28 cellular contexts compared by ENCODE assay signal in genomic region chr7:126462405-126462804, GRCh38.
"Had no signal": no experiment of that assay in that cellular context is flagged by ENCODE, and none has a peak within 500 bp of the region (broad histone marks: within the 10 kb centered on the region; RNA-seq: fewer than 3 reads in every experiment).

No MANE protein-coding gene starts in this region.

- H3K9me3 Mint-ChIP-seq: endodermal cell had no signal

- H3K27me3 ChIP-seq: colonic mucosa, dorsolateral prefrontal cortex, esophagus muscularis mucosa, esophagus squamous epithelium, foreskin keratinocyte, gastrocnemius medialis, gastroesophageal sphincter, heart left ventricle, heart right ventricle had no signal

- H3K27me3 Mint-ChIP-seq: dendritic cell treated with granulocyte-macrophage colony-stimulating factor and Interleukin-4, amounts not matched to agents 40 ng/mL and 50 ng/mL, for 4 days; effector memory CD8-positive, alpha-beta T cell had no signal

- H3K36me3 ChIP-seq: colonic mucosa, esophagus muscularis mucosa, esophagus squamous epithelium, gastrocnemius medialis, gastroesophageal sphincter, heart left ventricle, heart right ventricle had no signal

- H3K4me3 ChIP-seq: colonic mucosa, coronary artery, dorsolateral prefrontal cortex, esophagus muscularis mucosa, esophagus squamous epithelium, gastrocnemius medialis, gastroesophageal sphincter, heart left ventricle, heart right ventricle had no signal

- H3K27ac Mint-ChIP-seq: dendritic cell treated with granulocyte-macrophage colony-stimulating factor and Interleukin-4, amounts not matched to agents 40 ng/mL and 50 ng/mL, for 4 days; effector memory CD8-positive, alpha-beta T cell; endodermal cell had no signal

- ATAC-seq: effector memory CD8-positive, alpha-beta T cell; esophagus mucosa; foreskin keratinocyte; gastrocnemius medialis; gastroesophageal sphincter; heart left ventricle; heart right ventricle had no signal

- H3K9me3 ChIP-seq: colonic mucosa, esophagus muscularis mucosa, esophagus squamous epithelium, gastrocnemius medialis, gastroesophageal sphincter, heart right ventricle had no signal

- FAIRE-seq: colon, endometrium, endothelial cell of umbilical vein, frontal cortex had no signal

- DNase-seq: colonic mucosa; cortex of kidney; dermis blood vessel endothelial cell; dorsolateral prefrontal cortex; effector CD4-positive, alpha-beta T cell; effector CD8-positive, alpha-beta T cell; effector memory CD4-positive, alpha-beta T cell; effector memory CD8-positive, alpha-beta T cell; endodermal cell; erythroblast; esophagus squamous epithelium; foreskin fibroblast; foreskin keratinocyte; gastrocnemius medialis; glutamatergic neuron; head of caudate nucleus; heart left ventricle; heart right ventricle had no signal

- H3K27ac ChIP-seq: colonic mucosa, coronary artery, dorsolateral prefrontal cortex, epithelial cell of prostate, esophagus muscularis mucosa, esophagus squamous epithelium, foreskin keratinocyte, gastrocnemius medialis, gastroesophageal sphincter, heart left ventricle, heart right ventricle had no signal

- H3K4me1 ChIP-seq: colonic mucosa, esophagus muscularis mucosa, esophagus squamous epithelium, foreskin keratinocyte, gastrocnemius medialis, gastroesophageal sphincter, heart left ventricle, heart right ventricle had no signal

- H3K4me3 Mint-ChIP-seq: dendritic cell treated with granulocyte-macrophage colony-stimulating factor and Interleukin-4, amounts not matched to agents 40 ng/mL and 50 ng/mL, for 4 days; effector memory CD8-positive, alpha-beta T cell; endodermal cell had no signal
